20 cellular contexts compared by ENCODE assay signal in the genomic region with DNA sequence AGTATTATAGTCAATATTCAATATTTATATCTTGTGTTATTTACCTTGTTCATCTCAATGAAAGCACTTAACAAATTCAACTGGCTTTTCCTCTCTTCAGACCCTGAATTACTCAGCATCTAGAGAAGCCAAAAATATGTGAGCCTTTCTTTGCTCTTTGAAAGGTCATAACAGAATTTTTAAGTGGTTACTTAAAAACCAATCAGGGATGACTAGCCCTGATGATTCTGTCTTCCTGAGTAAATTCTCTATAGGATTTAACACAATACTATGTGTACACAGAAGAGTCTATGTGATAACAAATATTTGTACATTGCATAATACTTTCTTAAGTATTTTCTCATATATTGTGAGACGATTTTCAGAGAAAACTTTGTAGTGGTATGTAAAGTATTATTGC.
"Had no signal": no experiment of that assay in that cellular context is flagged by ENCODE, and none has a peak within 500 bp of the region (broad histone marks: within the 10 kb centered on the region; RNA-seq: fewer than 3 reads in every experiment).

No MANE protein-coding gene starts in this region.

- H3K27me3 Mint-ChIP-seq: activated naive CD8-positive, alpha-beta T cell treated with anti-CD3 and anti-CD28 coated beads for 36 hours; natural killer cell treated with Interleukin-12 subunit alpha and Interleukin-12 subunit beta and Interleukin-15 and Interleukin-18, amount 100 ng/mL, for 72 hours; stimulated activated naive CD8-positive, alpha-beta T cell treated with anti-CD3 and anti-CD28 coated beads, Interleukin-15, Interleukin-2, amounts not matched to agents 100 ng/mL and 50 ng/mL, for 24 hours had no signal

- H3K27me3 ChIP-seq: ascending aorta, foreskin keratinocyte, testis, upper lobe of right lung had no signal

- H3K4me1 ChIP-seq: ascending aorta, foreskin keratinocyte, testis, upper lobe of right lung had no signal

- H3K4me1 Mint-ChIP-seq: activated naive CD8-positive, alpha-beta T cell treated with anti-CD3 and anti-CD28 coated beads for 36 hours; immature natural killer cell had no signal

- H3K27ac ChIP-seq: ascending aorta, foreskin keratinocyte, testis, upper lobe of right lung had no signal

- H3K36me3 ChIP-seq: ascending aorta, upper lobe of right lung had no signal

- H3K36me3 Mint-ChIP-seq: activated naive CD8-positive, alpha-beta T cell treated with anti-CD3 and anti-CD28 coated beads for 36 hours; immature natural killer cell; natural killer cell treated with Interleukin-12 subunit alpha and Interleukin-12 subunit beta and Interleukin-15 and Interleukin-18, amount 100 ng/mL, for 72 hours had no signal

- ATAC-seq: activated CD4-positive, CD25-positive, alpha-beta regulatory T cell treated with anti-CD3 and anti-CD28 coated beads, Interleukin-2, amount 50 U/mL, for 24 hours; foreskin keratinocyte; left cardiac atrium; mucosa of descending colon; natural killer cell treated with Interleukin-12 subunit alpha and Interleukin-12 subunit beta and Interleukin-15 and Interleukin-18, amount 100 ng/mL, for 72 hours; sciatic nerve; upper lobe of right lung had no signal

- H3K4me3 Mint-ChIP-seq: activated naive CD8-positive, alpha-beta T cell treated with anti-CD3 and anti-CD28 coated beads for 36 hours; immature natural killer cell; natural killer cell treated with Interleukin-12 subunit alpha and Interleukin-12 subunit beta and Interleukin-15 and Interleukin-18, amount 100 ng/mL, for 72 hours; stimulated activated naive CD8-positive, alpha-beta T cell treated with anti-CD3 and anti-CD28 coated beads, Interleukin-15, Interleukin-2, amounts not matched to agents 100 ng/mL and 50 ng/mL, for 24 hours had no signal

- H3K9me3 Mint-ChIP-seq: activated naive CD8-positive, alpha-beta T cell treated with anti-CD3 and anti-CD28 coated beads for 36 hours; stimulated activated naive CD8-positive, alpha-beta T cell treated with anti-CD3 and anti-CD28 coated beads, Interleukin-15, Interleukin-2, amounts not matched to agents 100 ng/mL and 50 ng/mL, for 24 hours had no signal

- H3K9me3 ChIP-seq: ascending aorta, mucosa of descending colon, testis, upper lobe of right lung had no signal

- H3K27ac Mint-ChIP-seq: activated naive CD8-positive, alpha-beta T cell treated with anti-CD3 and anti-CD28 coated beads for 36 hours; immature natural killer cell; natural killer cell treated with Interleukin-12 subunit alpha and Interleukin-12 subunit beta and Interleukin-15 and Interleukin-18, amount 100 ng/mL, for 72 hours; stimulated activated naive CD8-positive, alpha-beta T cell treated with anti-CD3 and anti-CD28 coated beads, Interleukin-15, Interleukin-2, amounts not matched to agents 100 ng/mL and 50 ng/mL, for 24 hours had no signal

- DNase-seq: activated gamma-delta T cell treated with Interleukin-2 at 50 U/mL for 16 hours; activated naive CD8-positive, alpha-beta T cell treated with anti-CD3 and anti-CD28 coated beads for 36 hours; activated T-cell treated with anti-CD3 and anti-CD28 coated beads, Interleukin-2, amount 50 U/mL, for 48 hours; central memory CD4-positive, alpha-beta T cell; cortex of kidney; effector memory CD4-positive, alpha-beta T cell; immature natural killer cell; left cardiac atrium; mucosa of descending colon; nucleus accumbens; stimulated activated CD4-positive, alpha-beta T cell treated with anti-CD3 and anti-CD28 coated beads, Interleukin-4, amount 100 ng/mL, for 24 hours; testis; upper lobe of right lung had no signal

- H3K4me3 ChIP-seq: ascending aorta, lung, mucosa of descending colon, testis, upper lobe of right lung had no signal
